Comparison of ENCODE assay signal across 1 cellular context in genomic region chr1:204523605-204524215, GRCh38.
TF ChIP-seq lines count a peak whose summit lies in the region.

No MANE protein-coding gene starts in this region.

TF ChIP-seq in HEK293, 187 proteins besides CTCF, POLR2A, EP300 and RAD21:
- TF ChIP-seq, protein P1, sequence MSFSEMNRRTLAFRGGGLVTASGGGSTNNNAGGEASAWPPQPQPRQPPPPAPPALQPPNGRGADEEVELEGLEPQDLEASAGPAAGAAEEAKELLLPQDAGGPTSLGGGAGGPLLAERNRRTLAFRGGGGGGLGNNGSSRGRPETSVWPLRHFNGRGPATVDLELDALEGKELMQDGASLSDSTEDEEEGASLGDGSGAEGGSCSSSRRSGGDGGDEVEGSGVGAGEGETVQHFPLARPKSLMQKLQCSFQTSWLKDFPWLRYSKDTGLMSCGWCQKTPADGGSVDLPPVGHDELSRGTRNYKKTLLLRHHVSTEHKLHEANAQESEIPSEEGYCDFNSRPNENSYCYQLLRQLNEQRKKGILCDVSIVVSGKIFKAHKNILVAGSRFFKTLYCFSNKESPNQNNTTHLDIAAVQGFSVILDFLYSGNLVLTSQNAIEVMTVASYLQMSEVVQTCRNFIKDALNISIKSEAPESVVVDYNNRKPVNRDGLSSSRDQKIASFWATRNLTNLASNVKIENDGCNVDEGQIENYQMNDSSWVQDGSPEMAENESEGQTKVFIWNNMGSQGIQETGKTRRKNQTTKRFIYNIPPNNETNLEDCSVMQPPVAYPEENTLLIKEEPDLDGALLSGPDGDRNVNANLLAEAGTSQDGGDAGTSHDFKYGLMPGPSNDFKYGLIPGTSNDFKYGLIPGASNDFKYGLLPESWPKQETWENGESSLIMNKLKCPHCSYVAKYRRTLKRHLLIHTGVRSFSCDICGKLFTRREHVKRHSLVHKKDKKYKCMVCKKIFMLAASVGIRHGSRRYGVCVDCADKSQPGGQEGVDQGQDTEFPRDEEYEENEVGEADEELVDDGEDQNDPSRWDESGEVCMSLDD (tag by site-specific recombination; IDR thresholded peaks at IDR 0.05), result no peak
- TF ChIP-seq ATF2 (tag by site-specific recombination; IDR thresholded peaks at IDR 0.05; ENCODE audit: low read depth), result no peak
- 0 out of 2 replicates have a peak, but pooled peaks have one; percentile 23 for TF ChIP-seq WT1 (tag by site-specific recombination; IDR thresholded peaks at IDR 0.05)
- peak; percentile 83 for TF ChIP-seq SETDB1 (IDR thresholded peaks at IDR 0.05; ENCODE audit: insufficient read length, low read length)
